In the genomic region with DNA sequence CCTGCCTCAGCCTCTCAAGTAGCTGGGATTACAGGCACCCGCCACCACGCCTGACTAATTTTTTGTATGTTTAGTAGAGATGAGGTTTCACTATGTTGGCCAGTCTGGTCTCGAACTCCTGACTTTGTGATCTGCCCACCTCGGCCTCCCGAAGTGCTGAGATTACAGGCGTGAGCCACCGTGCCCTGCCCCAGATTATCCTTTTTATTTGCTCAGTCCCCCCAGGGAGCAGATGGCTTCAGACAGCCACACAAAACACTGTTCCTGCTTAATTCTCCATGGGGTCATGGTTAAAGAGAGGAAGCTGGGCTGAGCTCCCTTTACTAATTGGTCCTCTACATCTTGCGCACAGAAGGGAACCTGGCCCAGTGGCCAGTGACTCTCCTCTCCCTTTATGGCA, we compare ENCODE assay signal across 8 cellular contexts. TPM values are rescaled to one million over a fixed set of nuclear protein-coding genes. Genes with fewer than 3 reads are reported as not detected.
DNase-seq lines count a peak whose midpoint lies in the region; ATAC-seq, FAIRE-seq and TF ChIP-seq lines count a peak whose summit lies in the region.
"Not testable (repeated sequence)": the region's sequence is repeated elsewhere in the genome, so short reads cannot be mapped to it uniquely, and the experiment has no call there.

No MANE protein-coding gene starts in this region.

- in situ Hi-C loops in HepG2 (cut with HindIII; ENCODE audit: extremely low pct_ligation_motif_present, low pct_unique_long_range_greater_than_20kb): not testable (repeated sequence)

- not testable (repeated sequence) for H3K9me3 Mint-ChIP-seq in CD4-positive, alpha-beta memory T cell; T-helper 1 cell treated with Interleukin-12 subunit alpha and Interleukin-12 subunit beta and Interleukin-4 antibody, amounts not matched to agents 30 μg/mL and 1 μg/mL, for 36 hours; osteocyte (ENCODE audit: unreplicated experiment)

- H3K4me1 Mint-ChIP-seq in CD4-positive, alpha-beta memory T cell: peaks cover 32 to 61% (median 46%) of the 10 kb centered on the region in 4 donors
- H3K4me1 Mint-ChIP-seq in T-helper 1 cell treated with Interleukin-12 subunit alpha and Interleukin-12 subunit beta and Interleukin-4 antibody, amounts not matched to agents 30 μg/mL and 1 μg/mL, for 36 hours (ENCODE audit: low read depth): peaks cover 39% of the 10 kb centered on the region
- H3K4me1 Mint-ChIP-seq in osteocyte (ENCODE audit: unreplicated experiment): peaks cover 47% of the 10 kb centered on the region

- TF ChIP-seq RAD21 in HepG2 (CRISPR knock-in tag; IDR thresholded peaks at IDR 0.05): not testable (repeated sequence)

- not testable (repeated sequence) for FAIRE-seq in HepG2 (lab: Jason Lieb, UNC)

- peak overlapping the region; percentile 88 to 96 (median 94) for H3K4me3 Mint-ChIP-seq in CD4-positive, alpha-beta memory T cell
- H3K4me3 Mint-ChIP-seq in T-helper 1 cell treated with Interleukin-12 subunit alpha and Interleukin-12 subunit beta and Interleukin-4 antibody, amounts not matched to agents 30 μg/mL and 1 μg/mL, for 36 hours: peak overlapping the region; percentile 95
- peak overlapping the region; percentile 87 for H3K4me3 Mint-ChIP-seq in osteocyte (ENCODE audit: unreplicated experiment)

- peaks cover 17% of the 10 kb centered on the region for H3K36me3 ChIP-seq in CD4-positive, alpha-beta memory T cell (ENCODE audit: insufficient read depth, low read length)
- H3K36me3 ChIP-seq in KOPT-K1 (ENCODE audit: insufficient read depth, low read length) (peaks cover 39% of the 10 kb centered on the region), adipocyte (ENCODE audit: control insufficient read depth, insufficient read depth, low read length, severe bottlenecking) (peaks cover 23% of the 10 kb centered on the region), HepG2 (replicated peaks in 1 of 2; ENCODE audit: control insufficient read depth in 1 of 2, insufficient read depth in 2 of 2, low read length in 2 of 2) (peaks cover 9 to 27% of the 10 kb centered on the region in 2 experiments), thoracic aorta (peaks cover 21% of the 10 kb centered on the region)

- POLR2A ChIA-PET in CD4-positive, alpha-beta memory T cell (lab: Charles Lee; ENCODE audit: partially characterized antibody): interaction anchor here (1.0 to 3.2 kb wide), 8 partner anchors 55 to 368 kb away, joined by 3 to 27 read pairs (median 4); partner anchors contain the start of genes CNP, DHX58, EIF1 and KAT2A
- POLR2A ChIA-PET in HepG2 (lab: Yijun Ruan, JAX): interaction anchor here (1.3 to 7.5 kb wide), 6 partner anchors 8 to 102 kb away, joined by 4 to 183 read pairs (median 14); partner anchors contain the start of genes ACLY and CNP

- H3K36me3 Mint-ChIP-seq in CD4-positive, alpha-beta memory T cell: peaks cover 4 to 48% of the 10 kb centered on the region in 2 donors
- H3K36me3 Mint-ChIP-seq in T-helper 1 cell treated with Interleukin-12 subunit alpha and Interleukin-12 subunit beta and Interleukin-4 antibody, amounts not matched to agents 30 μg/mL and 1 μg/mL, for 36 hours (ENCODE audit: low read depth): peaks cover 21% of the 10 kb centered on the region
- peaks cover 11% of the 10 kb centered on the region for H3K36me3 Mint-ChIP-seq in osteocyte (ENCODE audit: unreplicated experiment)

- TF ChIP-seq EP300 in HepG2 (IDR thresholded peaks at IDR 0.05; ENCODE audit: low read depth in 2 of 2, low read length in 2 of 2); HepG2 (CRISPR knock-in tag; IDR thresholded peaks at IDR 0.05; ENCODE audit: borderline replicate concordance): not testable (repeated sequence)

- CTCF ChIA-PET in CD4-positive, alpha-beta memory T cell (lab: Charles Lee; ENCODE audit: partially characterized antibody): interaction anchor here (1.0 to 5.7 kb wide), 9 partner anchors 10 to 133 kb away, joined by 3 to 58 read pairs (median 7); partner anchors contain the start of genes CNP, DHX58, KAT2A and ODAD4
- CTCF ChIA-PET in HepG2 (lab: Yijun Ruan, JAX; ENCODE audit: low intra/inter-chr PET ratio, low total read pairs): not testable (repeated sequence)

- not testable (repeated sequence) for TF ChIP-seq POLR2A in HepG2 (IDR thresholded peaks at IDR 0.05; ENCODE audit: insufficient read depth in 1 of 2, low read depth in 2 of 2, low read length in 2 of 2)

- not testable (repeated sequence) for H2AFZ ChIP-seq in HepG2 (ENCODE audit: low read length)

- peak overlapping the region; percentile 84 for H3K27ac ChIP-seq in CD4-positive, alpha-beta memory T cell (ENCODE audit: low read depth, low read length)
- H3K27ac ChIP-seq in KOPT-K1 (ENCODE audit: low read depth, low read length, poor library complexity, severe bottlenecking) (peak overlapping the region; percentile 76), thoracic aorta (peak overlapping the region in 1 of 2 donors; percentile 13)
- H3K27ac ChIP-seq in HepG2 (ENCODE audit: extremely low read length, insufficient read depth, low read length): not testable (repeated sequence)

- DNase-seq in CD4-positive, alpha-beta memory T cell; adipocyte (ENCODE audit: low read depth); epithelial cell of esophagus (ENCODE audit: low read depth); HepG2 (ENCODE audit: low spot score); osteocyte (ENCODE audit: extremely low spot score, unreplicated experiment); thoracic aorta (ENCODE audit: low spot score): not testable (repeated sequence)

- peaks cover 50% of the 10 kb centered on the region for H3K4me1 ChIP-seq in CD4-positive, alpha-beta memory T cell (ENCODE audit: insufficient read depth, low read length)
- H3K4me1 ChIP-seq in adipocyte (ENCODE audit: control insufficient read depth, insufficient read depth, low read length) (peaks cover 34% of the 10 kb centered on the region), HepG2 (ENCODE audit: insufficient read depth, low read length) (peaks cover 62% of the 10 kb centered on the region), thoracic aorta (ENCODE audit: control insufficient read depth in 1 of 2, low read depth in 2 of 2) (peaks cover 23 to 45% of the 10 kb centered on the region in 2 donors)

- peak overlapping the region; percentile 79 for H3K4me2 ChIP-seq in HepG2 (ENCODE audit: low read depth, low read length)

- H3K4me3 ChIP-seq in CD4-positive, alpha-beta memory T cell (ENCODE audit: low read length in 2 of 2): peak overlapping the region in 1 of 2 donors; percentile 44
- H3K4me3 ChIP-seq in adipocyte (ENCODE audit: low read length): peak overlapping the region; percentile 98
- peak overlapping the region; percentile 99 for H3K4me3 ChIP-seq in epithelial cell of esophagus (ENCODE audit: low read length)
- peak overlapping the region; percentile 89 to 91 (median 89) for H3K4me3 ChIP-seq in HepG2 (replicated peaks in 1 of 3; ENCODE audit: insufficient read depth in 1 of 3, low read depth in 2 of 3, low read length in 3 of 3)
- H3K4me3 ChIP-seq in thoracic aorta: peak overlapping the region; percentile 97

- H3K79me2 ChIP-seq in HepG2 (ENCODE audit: insufficient read depth, low read length): peaks cover 40% of the 10 kb centered on the region

- 50% methylated on average over 8 of the region's 8 CpGs for WGBS in HepG2 (ENCODE audit: low lambda C conversion rate)

- H4K20me1 ChIP-seq in HepG2 (ENCODE audit: insufficient read depth, low read length): not testable (repeated sequence)

- not testable (repeated sequence) for BruUV-seq in HepG2 (replicated peaks; lab: Mats Ljungman, UMichigan)

- not testable (repeated sequence) for TF ChIP-seq CTCF in epithelial cell of esophagus (IDR thresholded peaks at IDR 0.05; ENCODE audit: insufficient read depth, low read depth, low read length, missing control alignments); HepG2 (CRISPR knock-in tag; IDR thresholded peaks at IDR 0.05); osteocyte (IDR thresholded peaks at IDR 0.05); thoracic aorta (IDR thresholded peaks at IDR 0.05)

- not testable (repeated sequence) for H3K27me3 Mint-ChIP-seq in CD4-positive, alpha-beta memory T cell; T-helper 1 cell treated with Interleukin-12 subunit alpha and Interleukin-12 subunit beta and Interleukin-4 antibody, amounts not matched to agents 30 μg/mL and 1 μg/mL, for 36 hours (ENCODE audit: low read depth); osteocyte (ENCODE audit: unreplicated experiment)

- intact Hi-C loops in CD4-positive, alpha-beta memory T cell (cut with micrococcal nuclease): loop anchor here (1.0 kb wide), 1 partner anchor 134 kb away; no protein-coding TSS in a partner anchor
- intact Hi-C loops in HepG2 (cut with micrococcal nuclease; ENCODE audit: unreplicated experiment): not testable (repeated sequence)

- H3K27ac Mint-ChIP-seq in CD4-positive, alpha-beta memory T cell: peak overlapping the region in 6 of 7 donors; percentile 26 to 93 (median 60)
- H3K27ac Mint-ChIP-seq in T-helper 1 cell treated with Interleukin-12 subunit alpha and Interleukin-12 subunit beta and Interleukin-4 antibody, amounts not matched to agents 30 μg/mL and 1 μg/mL, for 36 hours: peak overlapping the region; percentile 32
- H3K27ac Mint-ChIP-seq in osteocyte (ENCODE audit: unreplicated experiment): peak overlapping the region; percentile 81

- H3K9ac ChIP-seq in adipocyte (ENCODE audit: low read length) (peak overlapping the region; percentile 98), HepG2 (ENCODE audit: insufficient read depth, low read depth, low read length) (peak overlapping the region; percentile 93)

- ATAC-seq in HepG2; thoracic aorta (ENCODE audit: insufficient number of reproducible peaks, low FRiP score, low read depth): not testable (repeated sequence)

- H3K9me3 ChIP-seq in CD4-positive, alpha-beta memory T cell (ENCODE audit: control insufficient read depth in 1 of 2, low read length in 2 of 2); KOPT-K1 (ENCODE audit: insufficient read depth, low read length, poor library complexity, severe bottlenecking); adipocyte (ENCODE audit: control insufficient read depth, low read length); HepG2 (ENCODE audit: low read length); thoracic aorta: not testable (repeated sequence)

- H3K27me3 ChIP-seq in CD4-positive, alpha-beta memory T cell (ENCODE audit: insufficient read depth, low read length); adipocyte (replicated peaks; ENCODE audit: control insufficient read depth, insufficient read depth, low read length); HepG2 (ENCODE audit: control insufficient read depth in 1 of 2, insufficient read depth in 2 of 2, low read length in 2 of 2); thoracic aorta (replicated peaks; ENCODE audit: insufficient read depth): not testable (repeated sequence)

RNA-seq across cellular contexts. Expression of gene NKIRAS2, which starts 1.0 kb away (rescaled TPM):
- total RNA-seq in CD4-positive, alpha-beta memory T cell: 10 to 100 TPM; 19.7 TPM
- 10 to 100 TPM; 22.0 to 28.8 TPM for polyA plus RNA-seq in CD4-positive, alpha-beta memory T cell
- total RNA-seq in HepG2 (2016; rRNA removed; fragmentation: Illumina TruSeq; extraction: Trizol) (26.8 and 27.9 TPM in 2 replicates), osteocyte (48.9 and 51.3 TPM in 2 replicates), thoracic aorta (10 to 100 TPM; 43.8 to 46.2 TPM)
- 17.3 and 18.4 TPM in 2 replicates for total RNA-seq in HepG2 (2016; cell fraction: cytosol; rRNA removed; fragmentation: Illumina TruSeq; extraction: Trizol; ENCODE audit: low read depth)
- total RNA-seq in HepG2 (2016; cell fraction: insoluble cytoplasmic fraction; rRNA removed; fragmentation: Illumina TruSeq; extraction: Trizol): 21.1 and 25.4 TPM in 2 replicates
- 36.4 and 39.9 TPM in 2 replicates for total RNA-seq in HepG2 (2016; cell fraction: membrane; rRNA removed; fragmentation: Illumina TruSeq; extraction: Trizol)
- total RNA-seq in HepG2 (2016; cell fraction: nucleus; rRNA removed; fragmentation: Illumina TruSeq; extraction: Trizol): 13.2 and 14.4 TPM in 2 replicates
- 42.0 and 48.5 TPM in 2 replicates for polyA plus RNA-seq in HepG2 (2011; rRNA removed)
- polyA plus RNA-seq in HepG2 (2011; cell fraction: cytosol; rRNA removed): 38.1 and 38.8 TPM in 2 replicates
- polyA plus RNA-seq in HepG2 (2011; cell fraction: nucleus; rRNA removed): 36.5 and 41.2 TPM in 2 replicates
- polyA plus RNA-seq in HepG2 (2012): 23.6 and 24.0 TPM in 2 replicates
- 15.6 and 18.2 TPM in 2 replicates for polyA plus RNA-seq in HepG2 (2016; cell fraction: cytosol; fragmentation: Illumina TruSeq; extraction: Trizol; ENCODE audit: low read depth)
- 26.9 and 33.5 TPM in 2 replicates for polyA plus RNA-seq in HepG2 (2016; cell fraction: insoluble cytoplasmic fraction; fragmentation: Illumina TruSeq; extraction: Trizol; ENCODE audit: low read depth)
- 35.0 and 37.3 TPM in 2 replicates for polyA plus RNA-seq in HepG2 (2016; cell fraction: membrane; fragmentation: Illumina TruSeq; extraction: Trizol; ENCODE audit: low read depth)
- polyA plus RNA-seq in HepG2 (2016; cell fraction: nucleus; fragmentation: Illumina TruSeq; extraction: Trizol; ENCODE audit: insufficient read depth, low read depth): 29.9 and 31.9 TPM in 2 replicates
- polyA minus RNA-seq in HepG2 (2011; rRNA and poly(A)+ RNA removed; ENCODE audit: low replicate concordance): 47.3 TPM in 2 replicates
- 15.6 and 18.5 TPM in 2 replicates for polyA minus RNA-seq in HepG2 (2011; cell fraction: cytosol; rRNA and poly(A)+ RNA removed)
- polyA minus RNA-seq in HepG2 (2011; cell fraction: nucleus; rRNA and poly(A)+ RNA removed): 15.3 and 17.8 TPM in 2 replicates

RNA-seq across cellular contexts. Expression of gene DNAJC7, which starts 3.6 kb away (rescaled TPM):
- 100 to 1,000 TPM; 106 to 112 TPM for total RNA-seq in CD4-positive, alpha-beta memory T cell
- 10 to 100 TPM; 45.2 to 67.2 TPM for polyA plus RNA-seq in CD4-positive, alpha-beta memory T cell
- total RNA-seq in HepG2 (2016; rRNA removed; fragmentation: Illumina TruSeq; extraction: Trizol) (132 and 179 TPM in 2 replicates), osteocyte (73.9 and 92.8 TPM in 2 replicates), thoracic aorta (10 to 100 TPM; 61.2 to 80.6 TPM)
- 46.7 and 51.0 TPM in 2 replicates for total RNA-seq in HepG2 (2016; cell fraction: cytosol; rRNA removed; fragmentation: Illumina TruSeq; extraction: Trizol; ENCODE audit: low read depth)
- total RNA-seq in HepG2 (2016; cell fraction: insoluble cytoplasmic fraction; rRNA removed; fragmentation: Illumina TruSeq; extraction: Trizol): 140 and 190 TPM in 2 replicates
- 65.8 and 75.9 TPM in 2 replicates for total RNA-seq in HepG2 (2016; cell fraction: membrane; rRNA removed; fragmentation: Illumina TruSeq; extraction: Trizol)
- 79.3 and 85.4 TPM in 2 replicates for total RNA-seq in HepG2 (2016; cell fraction: nucleus; rRNA removed; fragmentation: Illumina TruSeq; extraction: Trizol)
- 47.7 and 54.7 TPM in 2 replicates for polyA plus RNA-seq in HepG2 (2011; rRNA removed)
- 23.0 and 30.1 TPM in 2 replicates for polyA plus RNA-seq in HepG2 (2011; cell fraction: cytosol; rRNA removed)
- 24.7 and 29.9 TPM in 2 replicates for polyA plus RNA-seq in HepG2 (2011; cell fraction: nucleus; rRNA removed)
- 75.2 and 76.1 TPM in 2 replicates for polyA plus RNA-seq in HepG2 (2012)
- polyA plus RNA-seq in HepG2 (2016; cell fraction: cytosol; fragmentation: Illumina TruSeq; extraction: Trizol; ENCODE audit: low read depth): 45.0 and 48.2 TPM in 2 replicates
- 221 and 228 TPM in 2 replicates for polyA plus RNA-seq in HepG2 (2016; cell fraction: insoluble cytoplasmic fraction; fragmentation: Illumina TruSeq; extraction: Trizol; ENCODE audit: low read depth)
- 64.6 and 70.7 TPM in 2 replicates for polyA plus RNA-seq in HepG2 (2016; cell fraction: membrane; fragmentation: Illumina TruSeq; extraction: Trizol; ENCODE audit: low read depth)
- 97.9 and 98.9 TPM in 2 replicates for polyA plus RNA-seq in HepG2 (2016; cell fraction: nucleus; fragmentation: Illumina TruSeq; extraction: Trizol; ENCODE audit: insufficient read depth, low read depth)
- polyA minus RNA-seq in HepG2 (2011; rRNA and poly(A)+ RNA removed; ENCODE audit: low replicate concordance): 61.1 and 62.3 TPM in 2 replicates
- 44.7 and 52.7 TPM in 2 replicates for polyA minus RNA-seq in HepG2 (2011; cell fraction: cytosol; rRNA and poly(A)+ RNA removed)
- polyA minus RNA-seq in HepG2 (2011; cell fraction: nucleus; rRNA and poly(A)+ RNA removed): 116 and 129 TPM in 2 replicates

RNA-seq across cellular contexts. Expression of gene C17orf113, which starts 29.6 kb away (rescaled TPM):
- total RNA-seq in CD4-positive, alpha-beta memory T cell: under 1 TPM; 0.76 to 0.97 TPM
- polyA plus RNA-seq in CD4-positive, alpha-beta memory T cell: under 1 TPM; 0.39 to 0.53 TPM
- total RNA-seq in HepG2 (2016; rRNA removed; fragmentation: Illumina TruSeq; extraction: Trizol) (0.83 and 1.1 TPM in 2 replicates), osteocyte (1.3 and 1.6 TPM in 2 replicates), thoracic aorta (under 1 TPM; 0.21 to 0.54 TPM)
- total RNA-seq in HepG2 (2016; cell fraction: cytosol; rRNA removed; fragmentation: Illumina TruSeq; extraction: Trizol; ENCODE audit: low read depth): 0.09 and 0.10 TPM in 2 replicates
- total RNA-seq in HepG2 (2016; cell fraction: insoluble cytoplasmic fraction; rRNA removed; fragmentation: Illumina TruSeq; extraction: Trizol): 0.67 and 0.91 TPM in 2 replicates
- total RNA-seq in HepG2 (2016; cell fraction: membrane; rRNA removed; fragmentation: Illumina TruSeq; extraction: Trizol): 0.28 and 0.34 TPM in 2 replicates
- total RNA-seq in HepG2 (2016; cell fraction: nucleus; rRNA removed; fragmentation: Illumina TruSeq; extraction: Trizol): 0.81 TPM in 2 replicates
- 0.87 and 1.4 TPM in 2 replicates for polyA plus RNA-seq in HepG2 (2011; rRNA removed)
- 0.77 and 0.94 TPM in 2 replicates for polyA plus RNA-seq in HepG2 (2011; cell fraction: cytosol; rRNA removed)
- polyA plus RNA-seq in HepG2 (2011; cell fraction: nucleus; rRNA removed): 1.7 and 2.6 TPM in 2 replicates
- 0.81 and 0.91 TPM in 2 replicates for polyA plus RNA-seq in HepG2 (2012)
- polyA plus RNA-seq in HepG2 (2016; cell fraction: cytosol; fragmentation: Illumina TruSeq; extraction: Trizol; ENCODE audit: low read depth): 0.05 TPM in 1 of 2 replicates, not detected in the other
- polyA plus RNA-seq in HepG2 (2016; cell fraction: insoluble cytoplasmic fraction; fragmentation: Illumina TruSeq; extraction: Trizol; ENCODE audit: low read depth): 0.34 and 0.68 TPM in 2 replicates
- 0.08 and 0.13 TPM in 2 replicates for polyA plus RNA-seq in HepG2 (2016; cell fraction: membrane; fragmentation: Illumina TruSeq; extraction: Trizol; ENCODE audit: low read depth)
- polyA plus RNA-seq in HepG2 (2016; cell fraction: nucleus; fragmentation: Illumina TruSeq; extraction: Trizol; ENCODE audit: insufficient read depth, low read depth): 1.6 and 1.7 TPM in 2 replicates
- polyA minus RNA-seq in HepG2 (2011; rRNA and poly(A)+ RNA removed; ENCODE audit: low replicate concordance): 0.56 and 2.3 TPM in 2 replicates
- 0.79 and 0.89 TPM in 2 replicates for polyA minus RNA-seq in HepG2 (2011; cell fraction: cytosol; rRNA and poly(A)+ RNA removed)
- 0.77 and 1.1 TPM in 2 replicates for polyA minus RNA-seq in HepG2 (2011; cell fraction: nucleus; rRNA and poly(A)+ RNA removed)

RNA-seq across cellular contexts. Expression of gene CNP, which starts 54.2 kb away (rescaled TPM):
- 10 to 100 TPM; 31.0 to 36.9 TPM for total RNA-seq in CD4-positive, alpha-beta memory T cell
- polyA plus RNA-seq in CD4-positive, alpha-beta memory T cell: 10 to 100 TPM; 23.6 to 35.7 TPM
- total RNA-seq in HepG2 (2016; rRNA removed; fragmentation: Illumina TruSeq; extraction: Trizol) (161 and 170 TPM in 2 replicates), osteocyte (108 and 119 TPM in 2 replicates), thoracic aorta (10 to 100 TPM; 32.4 to 56.3 TPM)
- 13.1 and 14.4 TPM in 2 replicates for total RNA-seq in HepG2 (2016; cell fraction: cytosol; rRNA removed; fragmentation: Illumina TruSeq; extraction: Trizol; ENCODE audit: low read depth)
- total RNA-seq in HepG2 (2016; cell fraction: insoluble cytoplasmic fraction; rRNA removed; fragmentation: Illumina TruSeq; extraction: Trizol): 142 and 170 TPM in 2 replicates
- 61.3 and 66.7 TPM in 2 replicates for total RNA-seq in HepG2 (2016; cell fraction: membrane; rRNA removed; fragmentation: Illumina TruSeq; extraction: Trizol)
- total RNA-seq in HepG2 (2016; cell fraction: nucleus; rRNA removed; fragmentation: Illumina TruSeq; extraction: Trizol): 95.4 and 98.2 TPM in 2 replicates
- 97.2 and 105 TPM in 2 replicates for polyA plus RNA-seq in HepG2 (2011; rRNA removed)
- 67.5 and 85.5 TPM in 2 replicates for polyA plus RNA-seq in HepG2 (2011; cell fraction: cytosol; rRNA removed)
- 104 and 124 TPM in 2 replicates for polyA plus RNA-seq in HepG2 (2011; cell fraction: nucleus; rRNA removed)
- 42.6 and 44.3 TPM in 2 replicates for polyA plus RNA-seq in HepG2 (2012)
- polyA plus RNA-seq in HepG2 (2016; cell fraction: cytosol; fragmentation: Illumina TruSeq; extraction: Trizol; ENCODE audit: low read depth): 18.7 and 20.0 TPM in 2 replicates
- polyA plus RNA-seq in HepG2 (2016; cell fraction: insoluble cytoplasmic fraction; fragmentation: Illumina TruSeq; extraction: Trizol; ENCODE audit: low read depth): 172 and 192 TPM in 2 replicates
- 49.0 TPM in 2 replicates for polyA plus RNA-seq in HepG2 (2016; cell fraction: membrane; fragmentation: Illumina TruSeq; extraction: Trizol; ENCODE audit: low read depth)
- polyA plus RNA-seq in HepG2 (2016; cell fraction: nucleus; fragmentation: Illumina TruSeq; extraction: Trizol; ENCODE audit: insufficient read depth, low read depth): 178 and 180 TPM in 2 replicates
- 256 and 859 TPM in 2 replicates for polyA minus RNA-seq in HepG2 (2011; rRNA and poly(A)+ RNA removed; ENCODE audit: low replicate concordance)
- polyA minus RNA-seq in HepG2 (2011; cell fraction: cytosol; rRNA and poly(A)+ RNA removed): 126 and 130 TPM in 2 replicates
- 93.4 and 142 TPM in 2 replicates for polyA minus RNA-seq in HepG2 (2011; cell fraction: nucleus; rRNA and poly(A)+ RNA removed)
